In genomic region chr12:50488801-50489200, GRCh38 we compare ENCODE assay signal across 22 cellular contexts.
"Had no signal": no experiment of that assay in that cellular context is flagged by ENCODE, and none has a peak within 500 bp of the region (broad histone marks: within the 10 kb centered on the region; RNA-seq: fewer than 3 reads in every experiment).

No MANE protein-coding gene starts in this region.

- H3K36me3 ChIP-seq: gastrocnemius medialis, heart right ventricle, spleen, tibial nerve, upper lobe of right lung, vagina had no signal

- DNase-seq: gastrocnemius medialis; heart right ventricle; immature natural killer cell; left colon; left ventricle myocardium superior; mesendoderm; naive B cell; psoas muscle; retina; spleen; stimulated activated CD4-positive, alpha-beta T cell treated with anti-CD3 and anti-CD28 coated beads, Interleukin-15, amount 100 ng/mL, for 24 hours; stimulated activated CD4-positive, alpha-beta T cell treated with anti-CD3 and anti-CD28 coated beads, Interleukin-2, amount 100 ng/mL, for 24 hours; stimulated activated CD4-positive, alpha-beta T cell treated with anti-CD3 and anti-CD28 coated beads, Interleukin-4, amount 100 ng/mL, for 4 hours; stimulated activated naive B cell treated with anti-CD40 and anti-IgM and Interleukin-4, amounts not matched to agents 10 μg/mL and 1 μg/mL and 100 μg/mL, for 72 hours; stimulated activated naive CD8-positive, alpha-beta T cell treated with anti-CD3 and anti-CD28 coated beads, Interleukin-15, amount 100 ng/mL, for 72 hours; testis; upper lobe of right lung had no signal

- H3K27ac ChIP-seq: gastrocnemius medialis, heart right ventricle, psoas muscle, spleen, testis, tibial nerve, upper lobe of right lung, vagina had no signal

- H3K9me3 ChIP-seq: gastrocnemius medialis, psoas muscle, testis, vagina had no signal

- H3K4me1 ChIP-seq: gastrocnemius medialis, heart right ventricle, psoas muscle, spleen, testis, tibial nerve, upper lobe of right lung, vagina had no signal

- H3K4me3 ChIP-seq: gastrocnemius medialis, heart right ventricle, lung, psoas muscle, spleen, testis, tibial nerve, upper lobe of right lung, vagina had no signal

- FAIRE-seq: colon had no signal

- ATAC-seq: gastrocnemius medialis; heart right ventricle; left colon; left ventricle myocardium superior; psoas muscle; sciatic nerve; stimulated activated naive B cell treated with anti-CD40 and anti-IgM and Interleukin-4, amounts not matched to agents 10 μg/mL and 1 μg/mL and 100 μg/mL, for 72 hours; stimulated activated naive CD8-positive, alpha-beta T cell treated with anti-CD3 and anti-CD28 coated beads, Interleukin-15, amount 100 ng/mL, for 72 hours; upper lobe of right lung had no signal

- H3K27me3 ChIP-seq: gastrocnemius medialis, heart right ventricle, spleen, testis, tibial nerve, upper lobe of right lung, vagina had no signal
